1 cellular context compared by ENCODE assay signal in the genomic region with DNA sequence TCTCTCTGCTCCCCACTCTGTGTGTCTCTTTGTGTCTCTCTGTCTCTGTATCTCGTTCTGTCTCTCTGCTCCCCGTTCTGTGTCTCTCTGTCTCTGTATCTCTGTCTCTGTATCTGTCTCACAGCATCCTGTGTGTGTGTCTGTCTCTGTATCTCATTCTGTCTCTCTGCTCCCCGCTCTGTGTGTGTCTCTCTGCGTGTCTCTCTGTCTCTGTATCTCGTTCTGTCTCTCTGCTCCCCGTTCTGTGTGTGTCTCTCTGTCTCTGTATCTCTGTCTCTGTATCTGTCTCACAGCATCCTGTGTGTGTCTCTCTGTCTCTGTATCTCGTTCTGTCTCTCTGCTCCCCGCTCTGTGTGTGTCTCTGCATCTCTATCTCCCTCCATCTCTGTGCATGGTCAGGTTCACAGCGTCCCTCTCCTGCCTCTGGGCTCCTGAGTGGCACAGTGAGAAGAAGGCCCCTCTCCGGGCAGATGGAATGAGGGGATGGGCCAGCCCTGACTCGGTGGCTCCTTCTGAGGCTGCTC.
TF ChIP-seq lines count a peak whose summit lies in the region.

No MANE protein-coding gene starts in this region.

TF ChIP-seq in endothelial cell of umbilical vein, 7 proteins besides CTCF, POLR2A, EP300 and RAD21 (continued from another document):
- TF ChIP-seq JUN (IDR thresholded peaks at IDR 0.05; ENCODE audit: borderline replicate concordance, insufficient read depth, insufficient read length, low read depth), result no peak
- TF ChIP-seq FOS (IDR thresholded peaks at IDR 0.05; ENCODE audit: borderline replicate concordance, insufficient read depth, low read length), result no peak
- no peak for TF ChIP-seq EZH2 (IDR thresholded peaks at IDR 0.05; ENCODE audit: borderline replicate concordance, low read depth, low read length, severe bottlenecking)
TF ChIP-seq in endothelial cell of umbilical vein: peak in this region for 0.
